Comparison of ENCODE assay signal across 9 cellular contexts in the genomic region with DNA sequence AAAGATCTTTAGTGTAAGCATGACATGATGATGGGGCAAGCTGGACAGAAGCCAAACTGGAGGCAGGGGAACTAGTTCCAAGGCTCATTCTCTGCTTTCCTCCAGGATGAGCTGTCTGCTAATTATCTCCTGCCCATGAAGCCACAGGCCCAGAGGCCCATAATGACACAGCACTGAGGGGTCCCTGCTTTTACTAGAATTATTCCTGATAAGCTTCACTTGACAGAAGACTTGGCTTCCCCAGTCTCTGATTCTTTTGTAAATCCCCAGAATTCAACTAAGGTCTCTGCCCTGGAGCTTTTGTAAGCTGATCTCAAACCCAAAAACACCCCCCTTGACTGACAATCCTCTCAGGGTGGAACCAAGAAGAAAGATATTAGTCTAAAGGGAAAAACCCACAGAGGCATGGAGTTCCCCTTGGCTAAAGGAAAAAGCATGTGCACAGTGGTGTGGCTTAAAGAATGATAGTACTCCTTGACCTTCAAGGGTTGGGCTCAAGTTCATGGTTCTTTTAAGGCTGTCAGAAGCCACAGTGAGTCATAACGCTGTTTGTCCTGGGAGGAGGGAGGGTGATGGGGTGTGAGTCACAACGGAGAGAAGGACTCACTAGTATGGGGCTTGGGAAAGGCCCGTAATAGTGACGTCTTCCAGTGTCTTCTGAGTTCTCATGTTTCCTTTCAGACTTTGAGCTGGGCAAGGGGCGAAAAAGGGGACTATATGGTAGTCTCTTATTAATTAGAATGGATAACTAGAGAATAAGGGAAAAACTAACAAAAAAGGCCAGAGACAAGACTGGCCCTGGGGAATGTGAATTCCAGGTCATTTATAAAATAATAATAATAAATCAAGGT.
A peak's percentile ranks its signal among the peaks of the same experiment; 100 is the strongest.
DNase-seq lines count a peak whose midpoint lies in the region; ATAC-seq and TF ChIP-seq lines count a peak whose summit lies in the region.
"Had no signal": no experiment of that assay in that cellular context is flagged by ENCODE, and none has a peak within 500 bp of the region (broad histone marks: within the 10 kb centered on the region; RNA-seq: fewer than 3 reads in every experiment).

No MANE protein-coding gene starts in this region.

- H3K9me3 Mint-ChIP-seq in activated CD4-positive, alpha-beta memory T cell treated with anti-CD3 and anti-CD28 coated beads, Interleukin-2, amount 10 ng/mL, durations not matched to agents 7 days and 5 days = peaks cover 12% of the 10 kb centered on the region

- DNase-seq in COLO829 (ENCODE audit: low spot score) (peak; percentile 78), foreskin fibroblast (peak; percentile 96 to 98), NCI-H345 treated with DMSO at 0.1 percent for 48 hours (lab: John Stamatoyannopoulos, UW; ENCODE audit: unreplicated experiment) (no peak), NCI-H2227 treated with DMSO at 0.1 percent for 48 hours (lab: John Stamatoyannopoulos, UW) (no peak)
- peak; percentile 64 for DNase-seq in activated CD4-positive, alpha-beta memory T cell treated with anti-CD3 and anti-CD28 coated beads, Interleukin-2, amount 10 ng/mL, durations not matched to agents 7 days and 5 days
- DNase-seq in stimulated activated CD4-positive, alpha-beta T cell treated with anti-CD3 and anti-CD28 coated beads, Interleukin-1b, Interleukin-23, amount 100 ng/mL, for 48 hours = peak; percentile 83

- H3K4me3 Mint-ChIP-seq in activated CD4-positive, alpha-beta memory T cell treated with anti-CD3 and anti-CD28 coated beads, Interleukin-2, amount 10 ng/mL, durations not matched to agents 7 days and 5 days = no peak overlapping the region

- peak overlapping the region; percentile 31 for H3K27ac Mint-ChIP-seq in activated CD4-positive, alpha-beta memory T cell treated with anti-CD3 and anti-CD28 coated beads, Interleukin-2, amount 10 ng/mL, durations not matched to agents 7 days and 5 days
- H3K27ac Mint-ChIP-seq: IgD-negative memory B cell had no signal

- no peaks in the 10 kb centered on the region for H3K27me3 Mint-ChIP-seq in activated CD4-positive, alpha-beta memory T cell treated with anti-CD3 and anti-CD28 coated beads, Interleukin-2, amount 10 ng/mL, durations not matched to agents 7 days and 5 days

- TF ChIP-seq CTCF in foreskin fibroblast (IDR thresholded peaks at IDR 0.05; ENCODE audit: low read depth, low read length) = no peak

- CTCF ChIA-PET in activated CD4-positive, alpha-beta memory T cell treated with anti-CD3 and anti-CD28 coated beads, Interleukin-2, amount 10 ng/mL, durations not matched to agents 7 days and 5 days (lab: Charles Lee) = no interaction called here

- POLR2A ChIA-PET in activated CD4-positive, alpha-beta memory T cell treated with anti-CD3 and anti-CD28 coated beads, Interleukin-2, amount 10 ng/mL, durations not matched to agents 7 days and 5 days (lab: Charles Lee) = no interaction called here

- no peak overlapping the region for H3K4me3 ChIP-seq in foreskin fibroblast (ENCODE audit: low read depth in 1 of 2, low read length in 2 of 2)

- peaks cover 5% of the 10 kb centered on the region for H3K36me3 Mint-ChIP-seq in activated CD4-positive, alpha-beta memory T cell treated with anti-CD3 and anti-CD28 coated beads, Interleukin-2, amount 10 ng/mL, durations not matched to agents 7 days and 5 days (ENCODE audit: low read depth)

- ATAC-seq in GM21367 (IDR thresholded peaks at IDR 0.05; ENCODE audit: unreplicated experiment) (peak; percentile 92), HG03575 (IDR thresholded peaks at IDR 0.05; ENCODE audit: extremely low read depth, insufficient number of reproducible peaks, low FRiP score, unreplicated experiment) (peak; percentile 95)

- peaks cover 24% of the 10 kb centered on the region for H3K4me1 Mint-ChIP-seq in activated CD4-positive, alpha-beta memory T cell treated with anti-CD3 and anti-CD28 coated beads, Interleukin-2, amount 10 ng/mL, durations not matched to agents 7 days and 5 days

Comparison
In these comparisons a context has a peak if more than half of its experiments do, and no peak if none do; other contexts are left out.
1. DNase-seq: peak in COLO829 (single experiment), activated CD4-positive, alpha-beta memory T cell treated with anti-CD3 and anti-CD28 coated beads, Interleukin-2, amount 10 ng/mL, durations not matched to agents 7 days and 5 days (single experiment), foreskin fibroblast (2 of 2) and stimulated activated CD4-positive, alpha-beta T cell treated with anti-CD3 and anti-CD28 coated beads, Interleukin-1b, Interleukin-23, amount 100 ng/mL, for 48 hours (single experiment); none in NCI-H345 treated with DMSO at 0.1 percent for 48 hours (single experiment) and NCI-H2227 treated with DMSO at 0.1 percent for 48 hours (single experiment).